Comparison of ENCODE assay signal across 8 cellular contexts in genomic region chrX:22686138-22686541, GRCh38.
DNase-seq lines count a peak whose midpoint lies in the region; ATAC-seq and TF ChIP-seq lines count a peak whose summit lies in the region.

No MANE protein-coding gene starts in this region.

- H3K4me1 Mint-ChIP-seq in H9 (peaks cover 26 to 34% of the 10 kb centered on the region in 2 experiments), chondrocyte (ENCODE audit: low read depth) (peaks cover 45% of the 10 kb centered on the region)

- H4K20me1 ChIP-seq in H9 (ENCODE audit: control insufficient read depth, insufficient read depth, insufficient read length) = no peaks in the 10 kb centered on the region

- H3K14ac ChIP-seq in H9 (ENCODE audit: insufficient read depth, low read length) = no peak overlapping the region

- no peak overlapping the region for H4K5ac ChIP-seq in H9 (ENCODE audit: insufficient read length, low read depth, low read length)

- ATAC-seq in GM18519 (IDR thresholded peaks at IDR 0.05; ENCODE audit: low FRiP score, unreplicated experiment) (no peak), GM21367 (IDR thresholded peaks at IDR 0.05; ENCODE audit: unreplicated experiment) (no peak)

- H2BK20ac ChIP-seq in H9 (ENCODE audit: low read depth, low read length, poor library complexity, severe bottlenecking) = no peak overlapping the region

- no peak overlapping the region for H3K4ac ChIP-seq in H9 (ENCODE audit: low read depth, low read length)

- no peak overlapping the region for H2AFZ ChIP-seq in H9 (ENCODE audit: low read length)

- H3K27me3 Mint-ChIP-seq in H9 (ENCODE audit: low read depth) (no peaks in the 10 kb centered on the region), chondrocyte (ENCODE audit: low read depth) (no peaks in the 10 kb centered on the region)

- H3K23ac ChIP-seq in H9 (ENCODE audit: insufficient read length, low read depth, low read length) = no peak overlapping the region

- no peak overlapping the region for H2BK5ac ChIP-seq in H9 (ENCODE audit: insufficient read length, low read length)

- no peaks in the 10 kb centered on the region for H3K79me2 ChIP-seq in H9 (ENCODE audit: insufficient read depth, low read length)

- H3K27ac ChIP-seq in H9 (ENCODE audit: insufficient read length, low read depth, low read length) = no peak overlapping the region

- no peaks in the 10 kb centered on the region for H3K9me3 ChIP-seq in H9 (ENCODE audit: control insufficient read depth, low read depth, low read length)

- H3K27me3 ChIP-seq in H9 (ENCODE audit: insufficient read depth, low read length) = no peaks in the 10 kb centered on the region

- no CpG with 5 or more reads among the region's 7 CpGs for WGBS in H9 (ENCODE audit: extremely low coverage, insufficient read length, low lambda C conversion rate)

- no peak overlapping the region for H3T11ph ChIP-seq in H9 (ENCODE audit: low read length)

- no peak overlapping the region for H3K56ac ChIP-seq in H9 (ENCODE audit: insufficient read length, low read depth, low read length)

- H2BK12ac ChIP-seq in H9 (ENCODE audit: insufficient read length, low read depth, low read length) = no peak overlapping the region

- peaks cover 0 to 3% (median 0%) of the 10 kb centered on the region in 3 experiments; a peak in 2 of 7 replicates for H3K36me3 Mint-ChIP-seq in H9 (ENCODE audit: insufficient read depth in 1 of 3, low read depth in 3 of 3)
- peaks cover 2% of the 10 kb centered on the region for H3K36me3 Mint-ChIP-seq in chondrocyte (ENCODE audit: low read depth)

- H3K18ac ChIP-seq in H9 (ENCODE audit: insufficient read length, low read depth, low read length) = peak overlapping the region; percentile 34

- H3K4me3 Mint-ChIP-seq in H9 = no peak overlapping the region
- peak overlapping the region; percentile 23 for H3K4me3 Mint-ChIP-seq in chondrocyte (ENCODE audit: unreplicated experiment)

- H3K4me1 ChIP-seq in H9 (ENCODE audit: insufficient read depth, low read length) = no peaks in the 10 kb centered on the region

- DNase-seq in H9 (no peak), NCI-H2196 treated with DMSO at 0.1 percent for 48 hours (lab: John Stamatoyannopoulos, UW; ENCODE audit: unreplicated experiment) (peak; percentile 33), chondrocyte (ENCODE audit: low spot score) (no peak), pons (ENCODE audit: low spot score) (peak; percentile 2), 8988T (no peak), epidermal melanocyte (ENCODE audit: insufficient read length, low spot score) (no peak)

- no peak overlapping the region for H3K4me2 ChIP-seq in H9 (ENCODE audit: insufficient read depth, insufficient read length, low read length)

- H3K79me1 ChIP-seq in H9 (ENCODE audit: insufficient read depth, low read depth, low read length, poor library complexity, severe bottlenecking) = no peaks in the 10 kb centered on the region

- H3K27ac Mint-ChIP-seq in H9 = 0 out of 7 replicates have a peak overlapping the region, but pooled peaks of 1 of the 3 experiments have one; percentile 55
- peak overlapping the region; percentile 67 for H3K27ac Mint-ChIP-seq in chondrocyte (ENCODE audit: unreplicated experiment)

- no peak overlapping the region for H2BK15ac ChIP-seq in H9 (ENCODE audit: low read depth, low read length)

- H3K23me2 ChIP-seq in H9 (ENCODE audit: insufficient read length, low read depth, low read length, poor library complexity, severe bottlenecking) = no peaks in the 10 kb centered on the region

- H4K8ac ChIP-seq in H9 (replicated peaks; ENCODE audit: insufficient read length, low read depth, low read length) = no peak overlapping the region

- H2AK5ac ChIP-seq in H9 (ENCODE audit: insufficient read length, low read length) = no peak overlapping the region

- H4K91ac ChIP-seq in H9 (ENCODE audit: insufficient read length, low read depth, low read length) = no peak overlapping the region

- TF ChIP-seq CTCF in H9 (conservative IDR thresholded peaks at IDR 0.05) (no peak), chondrocyte (IDR thresholded peaks at IDR 0.05) (no peak)

- peaks cover 14 to 37% of the 10 kb centered on the region in 2 experiments; a peak in 4 of 5 replicates for H3K9me3 Mint-ChIP-seq in H9
- no peaks in the 10 kb centered on the region for H3K9me3 Mint-ChIP-seq in chondrocyte (ENCODE audit: low read depth)

- no peak overlapping the region for H2BK120ac ChIP-seq in H9 (ENCODE audit: low read depth, low read length, poor library complexity, severe bottlenecking)

- H3K9ac ChIP-seq in H9 (ENCODE audit: extremely low read depth, insufficient read length, low read length) = no peak overlapping the region

Comparison
In these comparisons a context has a peak if more than half of its experiments do, and no peak if none do; other contexts are left out.
1. DNase-seq: peak in NCI-H2196 treated with DMSO at 0.1 percent for 48 hours (single experiment) and pons (single experiment); none in H9 (single experiment), chondrocyte (single experiment), 8988T (single experiment) and epidermal melanocyte (single experiment).